In the genomic region with DNA sequence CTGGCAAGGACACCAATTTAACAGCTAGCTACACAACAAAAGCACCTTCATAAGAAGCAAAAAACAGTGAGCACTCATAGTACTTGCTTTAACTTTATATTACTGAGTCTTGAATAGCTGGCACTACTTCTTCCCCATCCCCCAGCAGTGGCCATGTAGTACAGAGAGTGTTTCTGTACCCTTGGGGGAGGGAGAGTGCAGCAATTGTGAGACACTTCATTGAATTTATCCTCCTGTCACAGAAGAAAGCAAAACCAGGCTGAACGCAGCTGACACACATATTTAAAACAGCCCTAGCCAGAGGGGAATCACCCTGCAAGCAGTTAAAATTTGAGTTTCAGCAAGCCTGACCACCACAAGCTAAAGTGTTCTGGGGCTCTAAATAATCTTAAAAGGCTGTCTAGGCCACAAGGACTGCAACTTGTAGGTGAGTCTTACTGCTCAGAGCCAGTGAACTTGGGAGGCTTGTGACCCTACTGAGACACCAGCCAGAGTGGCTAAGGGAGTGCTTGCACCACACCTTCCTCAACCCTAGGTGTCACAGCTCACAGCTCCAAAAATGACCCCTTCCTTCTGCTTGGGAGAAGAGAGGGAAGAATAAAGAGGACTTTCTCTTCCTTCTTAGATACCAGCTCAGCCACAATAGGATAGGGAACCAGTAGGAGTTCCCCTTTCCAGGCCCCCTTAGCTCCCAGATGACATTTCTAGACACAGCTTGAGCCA, we compare ENCODE assay signal across 17 cellular contexts.
A peak's percentile ranks its signal among the peaks of the same experiment; 100 is the strongest.
DNase-seq lines count a peak whose midpoint lies in the region; TF ChIP-seq lines count a peak whose summit lies in the region.
"Had no signal": no experiment of that assay in that cellular context is flagged by ENCODE, and none has a peak within 500 bp of the region (broad histone marks: within the 10 kb centered on the region; RNA-seq: fewer than 3 reads in every experiment).

No MANE protein-coding gene starts in this region.

- DNase-seq in islet precursor cell (peak; percentile 62), renal cortical epithelial cell (ENCODE audit: low read depth) (peak; percentile 32), GDM1 (lab: John Stamatoyannopoulos, UW) (no peak), NCI-H446 (lab: John Stamatoyannopoulos, UW) (no peak), dedifferentiated amniotic fluid mesenchymal stem cell (ENCODE audit: extremely low spot score) (no peak), A172 (ENCODE audit: low spot score) (no peak)
- DNase-seq: activated CD8-positive, alpha-beta T cell treated with anti-CD3 and anti-CD28 coated beads for 36 hours; activated gamma-delta T cell; EL; NCI-H146; NCI-H526 treated with DMSO at 0.1 percent for 48 hours; T1000 had no signal

- TF ChIP-seq CTCF in KMS-11 (conservative IDR thresholded peaks at IDR 0.05; ENCODE audit: low read depth, low read length) (no peak), brain (conservative IDR thresholded peaks at IDR 0.05) (no peak)

- H3K4me3 ChIP-seq in KMS-11 (IDR thresholded peaks at IDR 0.05; ENCODE audit: insufficient read depth, low read depth, low read length) = no peak overlapping the region
- H3K4me3 ChIP-seq: K562 had no signal

- H3K4me3 Mint-ChIP-seq in brain = peak overlapping the region in 1 of 5 experiments; percentile 18
- H3K4me3 Mint-ChIP-seq: activated CD8-positive, alpha-beta T cell treated with anti-CD3 and anti-CD28 coated beads for 36 hours; B cell; memory B cell had no signal

- no peaks in the 10 kb centered on the region for H3K79me2 ChIP-seq in KMS-11 (ENCODE audit: insufficient read depth, low read depth)

- H3K36me3 Mint-ChIP-seq in brain = no peaks in the 10 kb centered on the region
- H3K36me3 Mint-ChIP-seq: memory B cell had no signal

- no peak overlapping the region for H3K4me2 ChIP-seq in KMS-11

- no peaks in the 10 kb centered on the region for H3K36me3 ChIP-seq in KMS-11 (ENCODE audit: insufficient read depth)

- peaks cover 17% of the 10 kb centered on the region for H3K4me1 Mint-ChIP-seq in brain
- H3K4me1 Mint-ChIP-seq: B cell, memory B cell had no signal

- H2AFZ ChIP-seq in KMS-11 (ENCODE audit: low read depth) = peak overlapping the region; percentile 34; the same call in 1 of the 2 replicates

- H3K27ac ChIP-seq in KMS-11 = 0 out of 2 replicates have a peak overlapping the region, but pooled peaks have one; percentile 20

- H3K27me3 Mint-ChIP-seq in brain = no peaks in the 10 kb centered on the region
- H3K27me3 Mint-ChIP-seq: B cell, memory B cell had no signal

- H3K9me3 Mint-ChIP-seq in brain = peaks cover 0 to 5% (median 0%) of the 10 kb centered on the region in 5 experiments

- H3K27me3 ChIP-seq in KMS-11 (ENCODE audit: insufficient read depth, low read depth) = no peaks in the 10 kb centered on the region

- H3K27ac Mint-ChIP-seq in brain = peak overlapping the region; percentile 57 to 83 (median 78)
- H3K27ac Mint-ChIP-seq: activated CD8-positive, alpha-beta T cell treated with anti-CD3 and anti-CD28 coated beads for 36 hours; B cell; memory B cell had no signal

- no peak overlapping the region for H3K9ac ChIP-seq in KMS-11

- no peaks in the 10 kb centered on the region for H4K20me1 ChIP-seq in KMS-11 (ENCODE audit: insufficient read depth)

- H3K4me1 ChIP-seq in KMS-11 (ENCODE audit: low read depth, poor library complexity, severe bottlenecking) = peaks cover 6% of the 10 kb centered on the region

Comparison
In these comparisons a context has a peak if more than half of its experiments do, and no peak if none do; other contexts are left out.
1. DNase-seq: peak in islet precursor cell (single experiment) and renal cortical epithelial cell (single experiment); none in GDM1 (single experiment), NCI-H446 (0 of 2), dedifferentiated amniotic fluid mesenchymal stem cell (single experiment) and A172 (single experiment).